Comparison of ENCODE assay signal across 17 cellular contexts in the genomic region with DNA sequence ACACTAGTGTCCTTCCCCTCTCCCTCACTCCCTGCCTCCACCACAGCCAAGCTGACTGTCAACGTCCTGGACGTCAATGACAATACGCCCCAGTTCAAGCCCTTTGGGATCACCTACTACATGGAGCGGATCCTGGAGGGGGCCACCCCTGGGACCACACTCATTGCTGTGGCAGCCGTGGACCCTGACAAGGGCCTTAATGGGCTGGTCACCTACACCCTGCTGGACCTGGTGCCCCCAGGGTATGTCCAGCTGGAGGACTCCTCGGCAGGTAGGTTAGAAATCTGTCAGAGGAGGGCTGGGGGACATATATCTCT. TPM values are rescaled to one million over a fixed set of nuclear protein-coding genes. Genes with fewer than 3 reads are reported as not detected.
DNase-seq lines count a peak whose midpoint lies in the region; ATAC-seq and TF ChIP-seq lines count a peak whose summit lies in the region.
"Had no signal": no experiment of that assay in that cellular context is flagged by ENCODE, and none has a peak within 500 bp of the region (broad histone marks: within the 10 kb centered on the region; RNA-seq: fewer than 3 reads in every experiment).

No MANE protein-coding gene starts in this region.

- H2AFZ ChIP-seq in neuronal stem cell (ENCODE audit: low read length), result no peak overlapping the region

- H4K8ac ChIP-seq in neuronal stem cell (ENCODE audit: low read depth, low read length), result no peak overlapping the region

- no peaks in the 10 kb centered on the region for H3K36me3 ChIP-seq in KOPT-K1 (ENCODE audit: insufficient read depth, low read length)
- no peaks in the 10 kb centered on the region for H3K36me3 ChIP-seq in neuronal stem cell (replicated peaks in 1 of 2; ENCODE audit: control insufficient read depth in 2 of 2, insufficient read depth in 2 of 2, low read length in 2 of 2)
- H3K36me3 ChIP-seq in spleen, result no peaks in the 10 kb centered on the region

- intact Hi-C loops in activated CD8-positive, alpha-beta T cell treated with anti-CD3 and anti-CD28 coated beads for 36 hours (cut with micrococcal nuclease), result no loop called here
- intact Hi-C loops in spleen (cut with DNase I; ENCODE audit: low total_unique reads), result no loop called here

- CTCF ChIA-PET in activated CD8-positive, alpha-beta T cell treated with anti-CD3 and anti-CD28 coated beads for 36 hours (lab: Charles Lee), result no interaction called here

- no peaks in the 10 kb centered on the region for H3K79me1 ChIP-seq in neuronal stem cell (ENCODE audit: low read depth, low read length)

- H3K27ac ChIP-seq in KOPT-K1 (ENCODE audit: low read depth, low read length, poor library complexity, severe bottlenecking), result peak overlapping the region; percentile 70
- H3K27ac ChIP-seq in neuronal stem cell (replicated peaks; ENCODE audit: low read length), result no peak overlapping the region
- peak overlapping the region in 5 of 8 donors; percentile 12 to 66 (median 36) for H3K27ac ChIP-seq in spleen

- H4K91ac ChIP-seq in neuronal stem cell (ENCODE audit: low read depth, low read length, poor library complexity), result no peak overlapping the region

- no peaks in the 10 kb centered on the region for H3K9me3 Mint-ChIP-seq in activated CD8-positive, alpha-beta T cell treated with anti-CD3 and anti-CD28 coated beads for 36 hours

- peak overlapping the region; percentile 50 for H3K27ac Mint-ChIP-seq in activated CD8-positive, alpha-beta T cell treated with anti-CD3 and anti-CD28 coated beads for 36 hours
- H3K27ac Mint-ChIP-seq: CD4-positive, alpha-beta memory T cell had no signal

- H3K4me1 Mint-ChIP-seq in activated CD8-positive, alpha-beta T cell treated with anti-CD3 and anti-CD28 coated beads for 36 hours (ENCODE audit: low read depth), result peaks cover 21% of the 10 kb centered on the region

- H2BK12ac ChIP-seq in neuronal stem cell (ENCODE audit: low read length), result no peak overlapping the region

- TF ChIP-seq POLR2A in spleen (IDR thresholded peaks at IDR 0.05), result no peak

- H3K23ac ChIP-seq in neuronal stem cell (ENCODE audit: low read depth, low read length, poor library complexity), result no peak overlapping the region

- no peak overlapping the region for H2BK5ac ChIP-seq in neuronal stem cell (ENCODE audit: low read length)

- H3K4me1 ChIP-seq in neuronal stem cell (ENCODE audit: control insufficient read depth in 2 of 2, insufficient read depth in 1 of 2, low read depth in 1 of 2, low read length in 2 of 2) (no peaks in the 10 kb centered on the region), spleen (peaks cover 4 to 58% (median 30%) of the 10 kb centered on the region in 6 donors)

- no peak overlapping the region for H3K4me2 ChIP-seq in neuronal stem cell (ENCODE audit: insufficient read depth, low read length, poor library complexity, severe bottlenecking)

- H3K4ac ChIP-seq in neuronal stem cell (ENCODE audit: low read length), result no peak overlapping the region

- H3K27me3 ChIP-seq in neuronal stem cell (ENCODE audit: control insufficient read depth in 3 of 3, insufficient read depth in 3 of 3, low read depth in 1 of 3, low read length in 3 of 3) (no peaks in the 10 kb centered on the region), spleen (replicated peaks in 1 of 7) (no peaks in the 10 kb centered on the region)

- H3K4me3 ChIP-seq in neuronal stem cell (ENCODE audit: low read length in 2 of 2) (peak overlapping the region in 1 of 2 donors; percentile 50), spleen (no peak overlapping the region)

- no peak overlapping the region for H2BK15ac ChIP-seq in neuronal stem cell (ENCODE audit: low read length)

- H3K18ac ChIP-seq in neuronal stem cell (ENCODE audit: low read length), result no peak overlapping the region

- H3K9ac ChIP-seq in neuronal stem cell (ENCODE audit: low read depth, low read length, poor library complexity), result no peak overlapping the region

- no peaks in the 10 kb centered on the region for H3K9me3 ChIP-seq in KOPT-K1 (ENCODE audit: insufficient read depth, low read length, poor library complexity, severe bottlenecking)
- no peaks in the 10 kb centered on the region for H3K9me3 ChIP-seq in neuronal stem cell (replicated peaks in 1 of 2; ENCODE audit: control insufficient read depth in 2 of 2, insufficient read depth in 1 of 2, low read depth in 1 of 2, low read length in 2 of 2)
- H3K9me3 ChIP-seq in spleen, result no peaks in the 10 kb centered on the region

- H3K14ac ChIP-seq in neuronal stem cell (ENCODE audit: low read length), result peak overlapping the region; percentile 10

- TF ChIP-seq CTCF in activated CD8-positive, alpha-beta T cell treated with anti-CD3 and anti-CD28 coated beads for 36 hours (IDR thresholded peaks at IDR 0.05), result no peak
- TF ChIP-seq CTCF in spleen (IDR thresholded peaks at IDR 0.05 in 8 of 11, conservative IDR thresholded peaks at IDR 0.05 in 3 of 11), result no peak

- H2AK5ac ChIP-seq in neuronal stem cell (ENCODE audit: low read depth, low read length), result no peak overlapping the region

- POLR2A ChIA-PET in activated CD8-positive, alpha-beta T cell treated with anti-CD3 and anti-CD28 coated beads for 36 hours (lab: Charles Lee), result interaction anchor here (0.9 to 1.6 kb wide), 4 partner anchors 19 to 97 kb away, joined by 3 read pairs; no protein-coding TSS in a partner anchor

- DNase-seq in activated CD8-positive, alpha-beta T cell treated with anti-CD3 and anti-CD28 coated beads for 36 hours, result no peak
- DNase-seq in neuronal stem cell (ENCODE audit: low spot score) (no peak), spleen (no peak), occipital lobe (lab: John Stamatoyannopoulos, UW) (no peak)
- DNase-seq: C1 segment of cervical spinal cord; Calu3; CD4-positive, alpha-beta memory T cell; COR-L47; DMS53; DMS79 treated with DMSO at 0.1 percent for 48 hours; GOT3; H7; HCEC 1CT had no signal

- H2BK120ac ChIP-seq in neuronal stem cell (ENCODE audit: low read depth, low read length), result no peak overlapping the region

- ATAC-seq in activated CD8-positive, alpha-beta T cell treated with anti-CD3 and anti-CD28 coated beads for 36 hours, result no peak
- ATAC-seq in GM21723 (IDR thresholded peaks at IDR 0.05; ENCODE audit: unreplicated experiment) (no peak), GM19467 (IDR thresholded peaks at IDR 0.05; ENCODE audit: unreplicated experiment) (no peak)

- no peaks in the 10 kb centered on the region for H3K36me3 Mint-ChIP-seq in activated CD8-positive, alpha-beta T cell treated with anti-CD3 and anti-CD28 coated beads for 36 hours (ENCODE audit: low read depth)

- H3K27me3 Mint-ChIP-seq in activated CD8-positive, alpha-beta T cell treated with anti-CD3 and anti-CD28 coated beads for 36 hours, result no peaks in the 10 kb centered on the region
- H3K27me3 Mint-ChIP-seq: CD4-positive, alpha-beta memory T cell had no signal

- H3K4me3 Mint-ChIP-seq in activated CD8-positive, alpha-beta T cell treated with anti-CD3 and anti-CD28 coated beads for 36 hours, result no peak overlapping the region
- H3K4me3 Mint-ChIP-seq: CD4-positive, alpha-beta memory T cell had no signal

- WGBS in neuronal stem cell (ENCODE audit: extremely low coverage in 2 of 2, insufficient read length in 2 of 2, insufficient replicate concordance in 1 of 2), 2 donors, result no CpG with 5 or more reads among the region's 6 CpGs
- WGBS in spleen, 5 donors, result 50 to 74% (median 63%) methylated on average over 5 to 6 of the region's 6 CpGs

RNA-seq across cellular contexts. Expression of a gene that starts 24.9 kb away (rescaled TPM):
- total RNA-seq in activated CD8-positive, alpha-beta T cell treated with anti-CD3 and anti-CD28 coated beads for 36 hours, result 10 to 100 TPM; 59.6 to 61.0 TPM
- polyA plus RNA-seq in neuronal stem cell (2013, experiment 1 of 2), result 0.29 TPM
- 0.48 TPM for polyA plus RNA-seq in neuronal stem cell (2013, experiment 2 of 2)
- 100 to 1,000 TPM; 202 to 512 (median 313) TPM for total RNA-seq in spleen
- 10 to 100 TPM; 34.5 to 84.3 (median 50.4) TPM for polyA plus RNA-seq in spleen
- total RNA-seq in occipital lobe, result 8.1 TPM
- total RNA-seq: A673 had no signal

RNA-seq across cellular contexts. Expression of a gene that starts 52.8 kb away (rescaled TPM):
- total RNA-seq in activated CD8-positive, alpha-beta T cell treated with anti-CD3 and anti-CD28 coated beads for 36 hours, result 100 to 1,000 TPM in 1 of 2 experiments, 10 to 100 TPM in 1; 94.2 to 101 TPM
- 264 TPM for polyA plus RNA-seq in neuronal stem cell (2013, experiment 1 of 2)
- polyA plus RNA-seq in neuronal stem cell (2013, experiment 2 of 2), result 263 TPM
- total RNA-seq in spleen, result 1,000 to 10,000 TPM; 1,269 to 1,826 (median 1,507) TPM
- 100 to 1,000 TPM; 363 to 690 (median 437) TPM for polyA plus RNA-seq in spleen
- 385 TPM for total RNA-seq in occipital lobe
